ENCODE assay signal across 8 cellular contexts in the genomic region with DNA sequence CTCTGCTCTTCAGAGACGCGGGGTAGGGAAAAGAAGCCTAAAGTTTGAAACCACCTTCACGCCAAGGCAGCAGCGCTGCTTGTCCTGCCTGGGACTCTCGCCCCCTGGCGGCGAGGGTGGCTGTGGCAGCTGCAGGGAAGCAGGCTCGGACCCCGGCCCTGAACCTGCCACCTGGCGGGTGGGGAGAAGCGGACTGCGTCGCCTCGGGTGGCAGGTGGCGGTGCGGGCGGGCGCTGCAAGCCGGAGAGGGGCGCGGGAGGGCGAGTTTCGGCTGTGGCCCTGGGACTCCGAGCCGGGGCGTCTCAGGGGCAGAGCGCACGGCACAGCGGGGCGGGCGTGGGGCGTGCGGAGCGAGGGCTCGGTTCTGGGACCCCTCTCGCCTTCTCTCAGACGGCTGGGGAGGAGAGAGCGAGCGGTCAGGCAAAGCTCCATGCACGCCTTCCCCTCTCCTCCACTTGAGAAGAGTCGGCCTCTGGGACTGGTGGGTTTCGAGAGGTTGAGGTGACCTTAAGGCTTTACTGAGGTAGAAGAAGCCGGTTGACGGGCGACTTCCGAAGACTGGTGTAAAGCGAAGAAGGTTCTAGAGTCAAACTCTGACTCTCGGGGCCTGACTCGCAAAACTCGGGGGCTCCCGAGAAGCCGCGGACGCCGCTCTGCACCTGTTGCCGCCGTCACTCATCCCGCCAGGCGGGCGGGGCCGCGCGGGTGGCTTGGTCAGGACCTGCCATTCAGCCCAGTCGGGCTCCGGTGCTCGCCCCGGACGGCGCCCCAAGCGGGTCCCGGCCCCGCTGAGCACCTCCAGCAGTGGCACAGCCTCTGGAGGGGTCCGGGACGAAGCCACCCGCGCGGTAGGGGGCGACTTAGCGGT. TPM values are rescaled to one million over a fixed set of nuclear protein-coding genes. Genes with fewer than 3 reads are reported as not detected.
DNase-seq lines count a peak whose midpoint lies in the region; ATAC-seq and TF ChIP-seq lines count a peak whose summit lies in the region.

No MANE protein-coding gene starts in this region.

- no peaks in the 10 kb centered on the region for H3K27me3 ChIP-seq in MM.1S (replicated peaks; ENCODE audit: insufficient read depth, low read length)

- peak; percentile 52 for TF ChIP-seq CTCF in MM.1S (IDR thresholded peaks at IDR 0.05; ENCODE audit: low read length)

- DNase-seq in Right ventricle myocardium inferior (ENCODE audit: missing footprints) = peak; percentile 80
- DNase-seq in cardiac septum (ENCODE audit: low spot score) = no peak
- peak; percentile 54 for DNase-seq in MM.1S
- peak; percentile 71 for DNase-seq in activated naive CD4-positive, alpha-beta T cell treated with anti-CD3 and anti-CD28 coated beads, Interleukin-2, amount 50 U/mL, for 16 hours
- DNase-seq in iPS DF 19.7 (ENCODE audit: low read depth, low spot score) = peak; percentile 65
- peak; percentile 39 to 59 for DNase-seq in stimulated activated CD4-positive, alpha-beta T cell treated with anti-CD3 and anti-CD28 coated beads, Interleukin-12 subunit alpha, Interleukin-12 subunit beta, amount 100 ng/mL, for 24 hours (ENCODE audit: low read depth in 2 of 2)
- no peak for DNase-seq in UCSD-AML1 (lab: John Stamatoyannopoulos, UW; ENCODE audit: unreplicated experiment)

- no peaks in the 10 kb centered on the region for H3K79me2 ChIP-seq in MM.1S (ENCODE audit: low read length)

- intact Hi-C loops in Right ventricle myocardium inferior (cut with DNase I) (no loop called here), cardiac septum (cut with DNase I) (no loop called here)

- H4K20me1 ChIP-seq in MM.1S (ENCODE audit: insufficient read depth, low read length) = no peaks in the 10 kb centered on the region

- H3K36me3 ChIP-seq in MM.1S (replicated peaks; ENCODE audit: insufficient read depth, low read length) = no peaks in the 10 kb centered on the region

- no peaks in the 10 kb centered on the region for H3K9me2 ChIP-seq in MM.1S (replicated peaks; ENCODE audit: insufficient read depth, low read length)

- peak overlapping the region; percentile 57 for H3K4me2 ChIP-seq in MM.1S (ENCODE audit: low read depth, low read length)

- peak overlapping the region; percentile 47; the same call in 1 of the 2 replicates for H3K9ac ChIP-seq in MM.1S (ENCODE audit: low read length)

- H3K4me1 ChIP-seq in MM.1S (ENCODE audit: low read length) = no peaks in the 10 kb centered on the region

- peak; percentile 47 for ATAC-seq in Right ventricle myocardium inferior
- no peak for ATAC-seq in GM21515 (IDR thresholded peaks at IDR 0.05; ENCODE audit: unreplicated experiment)

- H2AFZ ChIP-seq in MM.1S (ENCODE audit: low read length) = peak overlapping the region; percentile 80

- no peaks in the 10 kb centered on the region for H3F3A ChIP-seq in MM.1S (ENCODE audit: insufficient read depth, low read length)

- peak overlapping the region; percentile 65 for H3K4me3 ChIP-seq in MM.1S (ENCODE audit: low read length)

- no peaks in the 10 kb centered on the region for H3K9me3 ChIP-seq in MM.1S (replicated peaks; ENCODE audit: insufficient read depth, low read length)

- H3K27ac ChIP-seq in MM.1S (ENCODE audit: low read length) = no peak overlapping the region

RNA-seq across cellular contexts. Expression of a gene that starts 1.1 kb away (rescaled TPM):
- total RNA-seq in Right ventricle myocardium inferior (not detected), cardiac septum (not detected)

RNA-seq across cellular contexts. Expression of a gene that starts 18.1 kb away (rescaled TPM):
- total RNA-seq in Right ventricle myocardium inferior = 96.2 TPM
- total RNA-seq in cardiac septum = 82.5 TPM

Comparison
In these comparisons a context has a peak if more than half of its experiments do, and no peak if none do; other contexts are left out.
1. DNase-seq: peak in Right ventricle myocardium inferior (single experiment), MM.1S (single experiment), activated naive CD4-positive, alpha-beta T cell treated with anti-CD3 and anti-CD28 coated beads, Interleukin-2, amount 50 U/mL, for 16 hours (single experiment), iPS DF 19.7 (single experiment) and stimulated activated CD4-positive, alpha-beta T cell treated with anti-CD3 and anti-CD28 coated beads, Interleukin-12 subunit alpha, Interleukin-12 subunit beta, amount 100 ng/mL, for 24 hours (2 of 2); none in cardiac septum (single experiment) and UCSD-AML1 (single experiment).